9 cellular contexts compared by ENCODE assay signal in the genomic region with DNA sequence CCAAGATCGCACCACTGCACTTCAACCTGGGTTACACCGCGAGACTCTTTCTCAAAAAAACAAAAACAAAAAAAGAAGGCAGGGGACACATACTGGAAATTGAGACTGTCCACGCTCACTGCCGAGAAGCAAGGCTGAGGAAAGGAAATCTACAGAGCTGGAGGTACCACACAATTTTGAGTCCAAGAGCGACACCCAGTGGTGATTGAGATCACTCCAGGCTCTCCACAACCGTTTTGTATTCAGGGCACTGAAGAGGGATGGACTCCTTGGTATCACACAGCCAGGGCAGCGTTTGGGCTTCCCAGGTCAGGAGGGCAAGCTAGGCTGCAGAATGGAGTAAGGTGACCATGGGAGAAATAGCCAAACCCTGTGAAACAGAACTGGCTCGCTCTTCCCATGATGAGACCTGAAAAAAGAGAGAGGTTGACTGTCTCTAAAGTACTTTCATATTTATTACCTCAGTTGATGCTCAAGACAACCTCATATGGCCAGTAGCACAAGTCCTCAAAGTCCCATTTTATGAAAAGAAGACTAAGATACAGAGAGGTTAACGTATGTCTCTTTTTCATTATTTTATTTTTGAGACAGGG.
DNase-seq lines count a peak whose midpoint lies in the region; ATAC-seq, FAIRE-seq and TF ChIP-seq lines count a peak whose summit lies in the region.
"Had no signal": no experiment of that assay in that cellular context is flagged by ENCODE, and none has a peak within 500 bp of the region (broad histone marks: within the 10 kb centered on the region; RNA-seq: fewer than 3 reads in every experiment).

No MANE protein-coding gene starts in this region.

- TF ChIP-seq CTCF in epithelial cell of proximal tubule (conservative IDR thresholded peaks at IDR 0.05; ENCODE audit: low read depth, low read length), result peak; percentile 89

- H3K9ac ChIP-seq in NT2/D1 (ENCODE audit: insufficient read length, low read depth), result no peak overlapping the region

- H3K27ac ChIP-seq in naive thymus-derived CD4-positive, alpha-beta T cell (ENCODE audit: low read depth, low read length), result no peak overlapping the region

- no peaks in the 10 kb centered on the region for H3K36me3 Mint-ChIP-seq in naive thymus-derived CD4-positive, alpha-beta T cell

- FAIRE-seq in GM18507 (lab: Jason Lieb, UNC), result peak; percentile 77
- FAIRE-seq: G401.6 had no signal

- peaks cover 15 to 45% (median 33%) of the 10 kb centered on the region in 5 donors for H3K27me3 Mint-ChIP-seq in naive thymus-derived CD4-positive, alpha-beta T cell

- POLR2A ChIA-PET in naive thymus-derived CD4-positive, alpha-beta T cell (lab: Charles Lee), result no interaction called here

- H3K4me3 ChIP-seq in NT2/D1 (ENCODE audit: insufficient read length, low read depth) (no peak overlapping the region), epithelial cell of proximal tubule (ENCODE audit: low read depth, low read length) (no peak overlapping the region)
- H3K4me3 ChIP-seq in naive thymus-derived CD4-positive, alpha-beta T cell (ENCODE audit: low read length), result no peak overlapping the region

- H3K4me1 ChIP-seq in NT2/D1 (ENCODE audit: insufficient read depth, insufficient read length), result no peaks in the 10 kb centered on the region
- no peaks in the 10 kb centered on the region for H3K4me1 ChIP-seq in naive thymus-derived CD4-positive, alpha-beta T cell (ENCODE audit: control insufficient read depth in 2 of 2, insufficient read depth in 2 of 2, low read length in 2 of 2)

- in situ Hi-C loops in KBM-7 (cut with MboI; ENCODE audit: low pct_unique_long_range_greater_than_20kb, low sequenced_read_pairs), result no loop called here

- intact Hi-C loops in naive thymus-derived CD4-positive, alpha-beta T cell (cut with micrococcal nuclease), result loop anchor here in 1 of 2 donors (1.0 to 5.0 kb wide), 2 partner anchors 149 to 1235 kb away; no protein-coding TSS in a partner anchor

- H3K27me3 ChIP-seq in NT2/D1 (ENCODE audit: insufficient read depth, insufficient read length), result no peaks in the 10 kb centered on the region
- H3K27me3 ChIP-seq in naive thymus-derived CD4-positive, alpha-beta T cell (ENCODE audit: control insufficient read depth in 2 of 2, insufficient read depth in 2 of 2, low read length in 2 of 2), result no peaks in the 10 kb centered on the region

- H3K9me3 Mint-ChIP-seq in naive thymus-derived CD4-positive, alpha-beta T cell, result no peaks in the 10 kb centered on the region

- H3K9me3 ChIP-seq in NT2/D1 (ENCODE audit: insufficient read depth, low read length), result no peaks in the 10 kb centered on the region
- H3K9me3 ChIP-seq in naive thymus-derived CD4-positive, alpha-beta T cell (ENCODE audit: control insufficient read depth in 2 of 3, low read length in 3 of 3), result no peaks in the 10 kb centered on the region

- peak; percentile 76 for ATAC-seq in naive thymus-derived CD4-positive, alpha-beta T cell
- ATAC-seq in stimulated activated naive CD8-positive, alpha-beta T cell treated with anti-CD3 and anti-CD28 coated beads, Interleukin-15, Interleukin-2, amounts not matched to agents 100 U/mL and 50 U/mL, for 24 hours, result peak; percentile 73

- H3K4me3 Mint-ChIP-seq in naive thymus-derived CD4-positive, alpha-beta T cell, result no peak overlapping the region

- no peaks in the 10 kb centered on the region for H3K36me3 ChIP-seq in NT2/D1 (ENCODE audit: insufficient read depth, insufficient read length, low read length)
- no peaks in the 10 kb centered on the region for H3K36me3 ChIP-seq in naive thymus-derived CD4-positive, alpha-beta T cell (ENCODE audit: control insufficient read depth in 2 of 3, insufficient read depth in 3 of 3, low read length in 3 of 3)

- H3K27ac Mint-ChIP-seq in naive thymus-derived CD4-positive, alpha-beta T cell, result no peak overlapping the region

- DNase-seq in A172 (ENCODE audit: low spot score) (peak; percentile 79), GM18507 (ENCODE audit: extremely low spot score, insufficient read length, low read depth) (peak; percentile 56), KBM-7 (peak; percentile 76), NT2/D1 (ENCODE audit: low read depth, low spot score) (peak; percentile 82), epithelial cell of proximal tubule (ENCODE audit: low read depth) (peak; percentile 25)
- peak; percentile 21 for DNase-seq in activated CD8-positive, alpha-beta memory T cell treated with anti-CD3 and anti-CD28 coated beads, Interleukin-2, amount 50 U/mL, for 1 hour (ENCODE audit: extremely low read depth)
- peak; percentile 5 to 47 (median 40) for DNase-seq in naive thymus-derived CD4-positive, alpha-beta T cell
- DNase-seq in stimulated activated naive CD8-positive, alpha-beta T cell treated with anti-CD3 and anti-CD28 coated beads, Interleukin-15, Interleukin-2, amounts not matched to agents 100 U/mL and 50 U/mL, for 24 hours, result peak; percentile 70

- CTCF ChIA-PET in naive thymus-derived CD4-positive, alpha-beta T cell (lab: Charles Lee), result interaction anchor here (0.6 to 1.4 kb wide), 3 partner anchors 11 to 147 kb away, joined by 3 read pairs; no protein-coding TSS in a partner anchor

- peaks cover 0 to 3% (median 0%) of the 10 kb centered on the region in 7 donors for H3K4me1 Mint-ChIP-seq in naive thymus-derived CD4-positive, alpha-beta T cell

Comparison
In these comparisons a context has a peak if more than half of its experiments do, and no peak if none do; other contexts are left out.
1. DNase-seq: peak in every context shown above with its lines; median percentile 82 in NT2/D1; 79 in A172; 76 in KBM-7; 70 in stimulated activated naive CD8-positive, alpha-beta T cell treated with anti-CD3 and anti-CD28 coated beads, Interleukin-15, Interleukin-2, amounts not matched to agents 100 U/mL and 50 U/mL, for 24 hours; 56 in GM18507; 40 in naive thymus-derived CD4-positive, alpha-beta T cell; 25 in epithelial cell of proximal tubule; 21 in activated CD8-positive, alpha-beta memory T cell treated with anti-CD3 and anti-CD28 coated beads, Interleukin-2, amount 50 U/mL, for 1 hour.